In genomic region chr12:51210690-51211395, GRCh38 we compare ENCODE assay signal across 1 cellular context.
TF ChIP-seq lines count a peak whose summit lies in the region.

No MANE protein-coding gene starts in this region.

TF ChIP-seq in GM12878, 131 proteins besides CTCF, POLR2A, EP300 and RAD21:
- no peak for TF ChIP-seq BCL3 (IDR thresholded peaks at IDR 0.05; ENCODE audit: borderline replicate concordance, insufficient read depth, low read depth, low read length, poor library complexity, severe bottlenecking)
- TF ChIP-seq RUNX3 (IDR thresholded peaks at IDR 0.05; ENCODE audit: low read length): no peak
- no peak for TF ChIP-seq IRF5 (IDR thresholded peaks at IDR 0.05; ENCODE audit: borderline replicate concordance)
- TF ChIP-seq JUND (IDR thresholded peaks at IDR 0.05; ENCODE audit: low read depth, low read length): no peak
- TF ChIP-seq CHD2 (IDR thresholded peaks at IDR 0.05; ENCODE audit: borderline replicate concordance, low read depth, low read length): no peak
- TF ChIP-seq POLR2AphosphoS2 (IDR thresholded peaks at IDR 0.05; ENCODE audit: low read depth, low read length): no peak
- TF ChIP-seq SPI1 (IDR thresholded peaks at IDR 0.05; ENCODE audit: borderline replicate concordance, insufficient read depth, low read depth, low read length): no peak
- TF ChIP-seq ZBTB11 (CRISPR knock-in tag; IDR thresholded peaks at IDR 0.05): no peak
- TF ChIP-seq TCF7 (IDR thresholded peaks at IDR 0.05; ENCODE audit: borderline replicate concordance): no peak
- TF ChIP-seq ESRRA (IDR thresholded peaks at IDR 0.05; ENCODE audit: low read length): no peak
- TF ChIP-seq MYC (IDR thresholded peaks at IDR 0.05; ENCODE audit: insufficient read depth, insufficient read length, insufficient replicate concordance, low read length, severe bottlenecking): no peak
- TF ChIP-seq PKNOX1 (IDR thresholded peaks at IDR 0.05): no peak
- no peak for TF ChIP-seq NR2C1 (IDR thresholded peaks at IDR 0.05)
- no peak for TF ChIP-seq YY1 (IDR thresholded peaks at IDR 0.05; ENCODE audit: low read depth, low read length)
- no peak for TF ChIP-seq RELA (IDR thresholded peaks at IDR 0.05; ENCODE audit: borderline replicate concordance, partially characterized antibody)
